Comparison of ENCODE assay signal across 13 cellular contexts in the genomic region with DNA sequence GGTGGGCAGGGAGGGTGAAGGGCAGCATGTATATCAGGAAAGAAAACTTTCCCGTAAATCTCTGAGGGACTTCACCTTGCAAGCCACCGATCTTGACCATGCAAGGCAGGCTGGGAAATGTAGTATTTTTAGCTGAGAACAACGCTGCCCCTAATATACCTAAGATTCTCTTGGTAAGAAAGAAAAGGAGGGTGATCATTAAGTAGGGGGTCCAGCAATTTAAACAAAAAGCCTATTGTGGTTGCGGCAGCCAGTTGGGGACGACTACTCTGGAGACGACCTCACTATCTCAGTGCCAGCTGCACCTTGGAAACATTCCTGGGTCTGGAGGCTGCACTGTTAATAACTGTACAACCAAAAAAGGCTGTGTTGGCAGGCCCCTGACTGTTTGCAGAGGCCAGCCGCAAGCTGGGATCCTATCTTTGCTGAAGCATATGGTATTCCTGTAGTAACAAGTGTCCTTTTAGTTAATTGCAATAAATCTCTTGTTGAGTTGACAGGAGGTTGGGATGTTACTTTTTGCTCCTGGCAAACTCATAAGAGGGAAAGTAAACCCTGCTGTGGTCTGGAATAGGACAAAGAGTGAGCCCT. TPM values are rescaled to one million over a fixed set of nuclear protein-coding genes. Genes with fewer than 3 reads are reported as not detected.
A peak's percentile ranks its signal among the peaks of the same experiment; 100 is the strongest.
DNase-seq lines count a peak whose midpoint lies in the region; TF ChIP-seq lines count a peak whose summit lies in the region.
"Had no signal": no experiment of that assay in that cellular context is flagged by ENCODE, and none has a peak within 500 bp of the region (broad histone marks: within the 10 kb centered on the region; RNA-seq: fewer than 3 reads in every experiment).

No MANE protein-coding gene starts in this region.

- H3K27me3 ChIP-seq in dorsolateral prefrontal cortex, result no peaks in the 10 kb centered on the region
- H3K27me3 ChIP-seq: SJSA1 had no signal

- TF ChIP-seq CTCF in dorsolateral prefrontal cortex (IDR thresholded peaks at IDR 0.05 in 54 of 56, conservative IDR thresholded peaks at IDR 0.05 in 2 of 56; ENCODE audit: low read depth in 1 of 56, partially characterized antibody in 56 of 56) (no peak), nephron progenitor cell (IDR thresholded peaks at IDR 0.05) (no peak)

- intact Hi-C loops in dorsolateral prefrontal cortex (cut with DNase I), result no loop called here

- no peaks in the 10 kb centered on the region for H3K36me3 Mint-ChIP-seq in nephron progenitor cell (ENCODE audit: low read depth)

- no peaks in the 10 kb centered on the region for H3K9me3 Mint-ChIP-seq in nephron progenitor cell
- H3K9me3 Mint-ChIP-seq: activated T-helper 2 cell treated with anti-CD3 and anti-CD28 coated beads, Interferon-gamma antibody, Interleukin-2, Interleukin-4, amounts not matched to agents 10 μg/mL and 5 μg/mL and 100 μg/mL, durations not matched to agents 14 hours and 24 hours and 36 hours; stimulated activated naive CD8-positive, alpha-beta T cell treated with anti-CD3 and anti-CD28 coated beads, Interleukin-15, Interleukin-2, amounts not matched to agents 100 ng/mL and 50 ng/mL, for 24 hours had no signal

- H3K4me1 Mint-ChIP-seq in nephron progenitor cell, result peaks cover 68% of the 10 kb centered on the region

- H3K4me3 Mint-ChIP-seq in nephron progenitor cell, result peak overlapping the region; percentile 25
- H3K4me3 Mint-ChIP-seq: stimulated activated naive CD8-positive, alpha-beta T cell treated with anti-CD3 and anti-CD28 coated beads, Interleukin-15, Interleukin-2, amounts not matched to agents 100 ng/mL and 50 ng/mL, for 24 hours had no signal

- H3K27ac Mint-ChIP-seq in nephron progenitor cell, result peak overlapping the region; percentile 58
- H3K27ac Mint-ChIP-seq: activated T-helper 2 cell treated with anti-CD3 and anti-CD28 coated beads, Interferon-gamma antibody, Interleukin-2, Interleukin-4, amounts not matched to agents 10 μg/mL and 5 μg/mL and 100 μg/mL, durations not matched to agents 14 hours and 24 hours and 36 hours; stimulated activated naive CD8-positive, alpha-beta T cell treated with anti-CD3 and anti-CD28 coated beads, Interleukin-15, Interleukin-2, amounts not matched to agents 100 ng/mL and 50 ng/mL, for 24 hours had no signal

- DNase-seq in DMS 273 treated with DMSO at 0.1 percent for 48 hours (lab: John Stamatoyannopoulos, UW) (peak; percentile 92), NCI-H2227 (lab: John Stamatoyannopoulos, UW; ENCODE audit: unreplicated experiment) (peak; percentile 52), dorsolateral prefrontal cortex (peak in 1 of 10 donors; percentile 55), nephron progenitor cell (no peak), COR-L47 (lab: John Stamatoyannopoulos, UW) (no peak), putamen (ENCODE audit: low spot score) (no peak)
- no peak for DNase-seq in activated CD4-positive, alpha-beta T cell treated with anti-CD3 and anti-CD28 coated beads, Interleukin-2, amount 50 U/mL, for 1 hour
- DNase-seq in effector CD8-positive, alpha-beta T cell (lab: John Stamatoyannopoulos, UW), result no peak
- DNase-seq: DND-41, erythroblast had no signal

- peaks cover 3% of the 10 kb centered on the region for H3K27me3 Mint-ChIP-seq in nephron progenitor cell (ENCODE audit: low read depth, poor library complexity)
- H3K27me3 Mint-ChIP-seq: stimulated activated naive CD8-positive, alpha-beta T cell treated with anti-CD3 and anti-CD28 coated beads, Interleukin-15, Interleukin-2, amounts not matched to agents 100 ng/mL and 50 ng/mL, for 24 hours had no signal

- H3K27ac ChIP-seq in dorsolateral prefrontal cortex, result peak overlapping the region in 15 of 59 donors; percentile 4 to 67 (median 36)
- H3K27ac ChIP-seq: SJSA1 had no signal

- peak overlapping the region in 30 of 59 donors; percentile 1 to 81 (median 18) for H3K4me3 ChIP-seq in dorsolateral prefrontal cortex
- H3K4me3 ChIP-seq: SJSA1 had no signal

RNA-seq across cellular contexts. Expression of a gene that starts 6.4 kb away (rescaled TPM):
- 100 to 1,000 TPM in 1 of 120 experiments, 10 to 100 TPM in 117, 1 to 10 TPM in 2; 8.2 to 102 (median 37.2) TPM for total RNA-seq in dorsolateral prefrontal cortex

RNA-seq across cellular contexts. Expression of a gene that starts 21.3 kb away (rescaled TPM):
- total RNA-seq in dorsolateral prefrontal cortex, result 10 to 100 TPM; 32.0 to 55.7 (median 42.2) TPM

Comparison
In these comparisons a context has a peak if more than half of its experiments do, and no peak if none do; other contexts are left out.
1. DNase-seq: peak in DMS 273 treated with DMSO at 0.1 percent for 48 hours (single experiment) and NCI-H2227 (single experiment); none in nephron progenitor cell (single experiment), COR-L47 (single experiment), activated CD4-positive, alpha-beta T cell treated with anti-CD3 and anti-CD28 coated beads, Interleukin-2, amount 50 U/mL, for 1 hour (single experiment), effector CD8-positive, alpha-beta T cell (single experiment) and putamen (single experiment).